17 cellular contexts compared by ENCODE assay signal in the genomic region with DNA sequence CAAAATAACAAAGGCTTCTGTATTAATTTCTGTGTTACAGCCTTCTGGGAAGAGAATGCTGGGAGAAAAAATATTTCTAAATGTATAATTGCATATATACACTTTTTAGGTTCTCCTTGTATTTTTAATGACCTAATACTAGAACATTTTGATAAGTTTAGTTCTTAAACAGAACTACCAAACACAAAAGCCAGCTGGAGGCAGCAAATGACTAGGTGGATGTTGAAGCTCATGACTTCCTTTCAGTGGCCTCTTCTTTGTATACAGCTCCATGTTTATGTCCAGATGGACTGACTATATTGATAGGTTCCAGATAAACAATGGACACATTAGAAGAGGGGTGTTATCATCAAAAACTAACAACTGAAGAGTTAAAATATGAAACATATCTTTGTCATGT.
"Had no signal": no experiment of that assay in that cellular context is flagged by ENCODE, and none has a peak within 500 bp of the region (broad histone marks: within the 10 kb centered on the region; RNA-seq: fewer than 3 reads in every experiment).

No MANE protein-coding gene starts in this region.

- H3K27ac ChIP-seq: coronary artery, left lung, neural progenitor cell, parathyroid adenoma, thoracic aorta had no signal

- H3K4me1 ChIP-seq: left lung, neural progenitor cell, parathyroid adenoma had no signal

- H3K27me3 Mint-ChIP-seq: stimulated activated naive CD8-positive, alpha-beta T cell treated with anti-CD3 and anti-CD28 coated beads, Interleukin-15, amount 100 ng/mL, for 72 hours had no signal

- H3K4me3 ChIP-seq: coronary artery, heart right ventricle, left lung, neural progenitor cell, thoracic aorta had no signal

- ATAC-seq: esophagus mucosa; stimulated activated naive CD8-positive, alpha-beta T cell treated with anti-CD3 and anti-CD28 coated beads, Interleukin-15, amount 100 ng/mL, for 72 hours; WTC11 had no signal

- H3K4me3 Mint-ChIP-seq: activated CD8-positive, alpha-beta T cell treated with anti-CD3 and anti-CD28 coated beads, Interleukin-2, amount 10 ng/mL, durations not matched to agents 7 days and 5 days; activated naive CD4-positive, alpha-beta T cell treated with anti-CD3 and anti-CD28 coated beads for 36 hours; neural progenitor cell; stimulated activated naive CD8-positive, alpha-beta T cell treated with anti-CD3 and anti-CD28 coated beads, Interleukin-15, amount 100 ng/mL, for 72 hours; T-helper 1 cell treated with Interleukin-12 subunit alpha and Interleukin-12 subunit beta and Interleukin-4 antibody, amounts not matched to agents 30 μg/mL and 1 μg/mL, for 36 hours; WTC11 had no signal

- H3K27me3 ChIP-seq: heart right ventricle, left lung, neural progenitor cell had no signal

- H3K36me3 ChIP-seq: thoracic aorta had no signal

- H3K9me3 Mint-ChIP-seq: activated naive CD4-positive, alpha-beta T cell treated with anti-CD3 and anti-CD28 coated beads for 36 hours; WTC11 had no signal

- H3K27ac Mint-ChIP-seq: activated CD8-positive, alpha-beta T cell treated with anti-CD3 and anti-CD28 coated beads, Interleukin-2, amount 10 ng/mL, durations not matched to agents 7 days and 5 days; activated naive CD4-positive, alpha-beta T cell treated with anti-CD3 and anti-CD28 coated beads for 36 hours; stimulated activated naive CD8-positive, alpha-beta T cell treated with anti-CD3 and anti-CD28 coated beads, Interleukin-15, amount 100 ng/mL, for 72 hours; T-helper 1 cell treated with Interleukin-12 subunit alpha and Interleukin-12 subunit beta and Interleukin-4 antibody, amounts not matched to agents 30 μg/mL and 1 μg/mL, for 36 hours had no signal

- DNase-seq: activated CD4-positive, alpha-beta T cell treated with anti-CD3 and anti-CD28 coated beads for 48 hours; activated CD8-positive, alpha-beta T cell treated with anti-CD3 and anti-CD28 coated beads, Interleukin-2, amount 10 ng/mL, durations not matched to agents 7 days and 5 days; activated naive CD4-positive, alpha-beta T cell treated with anti-CD3 and anti-CD28 coated beads for 36 hours; heart right ventricle; islet precursor cell; left lung; retina; stimulated activated CD4-positive, alpha-beta T cell treated with anti-CD3 and anti-CD28 coated beads, Interleukin-15, amount 100 ng/mL, for 24 hours; stimulated activated CD4-positive, alpha-beta T cell treated with anti-CD3 and anti-CD28 coated beads, Interleukin-4, amount 100 ng/mL, for 24 hours; stimulated activated naive CD8-positive, alpha-beta T cell treated with anti-CD3 and anti-CD28 coated beads, Interleukin-15, amount 100 ng/mL, for 72 hours had no signal

- H3K9me3 ChIP-seq: heart right ventricle, left lung, thoracic aorta had no signal
